ENCODE assay signal across 24 cellular contexts in the genomic region with DNA sequence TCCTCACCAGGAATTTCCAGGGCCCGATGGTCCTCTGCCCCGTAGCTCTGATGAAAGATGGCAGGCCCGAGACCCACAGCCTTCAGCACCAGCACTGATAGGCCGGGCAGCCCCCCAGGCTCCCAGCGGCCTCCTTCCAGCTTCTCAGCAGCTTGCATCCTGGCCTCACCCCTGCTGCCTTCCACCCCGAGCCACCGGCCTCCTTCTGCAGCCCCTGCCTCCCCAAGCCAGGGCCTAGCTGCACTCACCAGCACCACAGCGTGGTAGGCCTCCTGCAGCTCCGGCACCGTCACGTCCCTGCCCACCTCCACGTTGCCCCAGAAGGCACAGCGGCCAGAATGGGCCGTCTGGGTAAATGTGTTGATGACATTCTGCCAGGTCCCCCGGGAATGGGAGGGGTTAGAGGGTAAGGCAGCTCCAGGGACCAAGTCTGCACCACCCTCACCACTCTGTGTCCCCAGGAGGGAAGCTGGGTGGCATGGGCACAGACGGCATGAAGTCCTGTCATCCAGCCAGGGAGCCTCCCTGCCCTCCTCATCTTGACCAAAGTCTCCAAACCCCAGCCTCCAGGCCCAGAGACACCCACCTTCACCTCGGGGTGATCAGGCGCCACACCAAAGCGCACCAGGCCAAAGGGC. TPM values are rescaled to one million over a fixed set of nuclear protein-coding genes. Genes with fewer than 3 reads are reported as not detected.
DNase-seq lines count a peak whose midpoint lies in the region; ATAC-seq, FAIRE-seq and TF ChIP-seq lines count a peak whose summit lies in the region.
"Had no signal": no experiment of that assay in that cellular context is flagged by ENCODE, and none has a peak within 500 bp of the region (broad histone marks: within the 10 kb centered on the region; RNA-seq: fewer than 3 reads in every experiment).

No MANE protein-coding gene starts in this region.

- TF ChIP-seq EP300 in K562 (IDR thresholded peaks at IDR 0.05; ENCODE audit: low read length): no peak

- TF ChIP-seq CTCF in HEK293 (tag by site-specific recombination; IDR thresholded peaks at IDR 0.05) (no peak), OCI-LY3 (IDR thresholded peaks at IDR 0.05; ENCODE audit: low read depth, low read length) (no peak; the same call in 1 of the 2 replicates), K562 (IDR thresholded peaks at IDR 0.05 in 2 of 3, conservative IDR thresholded peaks at IDR 0.05 in 1 of 3; ENCODE audit: insufficient read depth in 2 of 3, low read depth in 1 of 3, low read length in 3 of 3) (no peak), MCF 10A (IDR thresholded peaks at IDR 0.05; ENCODE audit: unreplicated experiment) (no peak)

- BruUV-seq in K562 (replicated peaks; lab: Mats Ljungman, UMichigan) (no TSS peak), MCF 10A (replicated peaks; lab: Mats Ljungman, UMichigan) (no TSS peak)

- 83% methylated on average over 12 of the region's 19 CpGs for WGBS in K562 (ENCODE audit: insufficient coverage, low coverage, missing lambda C conversion rate)

- H3K27me3 ChIP-seq in OCI-LY3 (ENCODE audit: low read depth, low read length) (no peaks in the 10 kb centered on the region), K562 (ENCODE audit: control insufficient read depth in 2 of 2, insufficient read depth in 2 of 2, low read length in 2 of 2) (no peaks in the 10 kb centered on the region), H7 (ENCODE audit: control insufficient read depth, insufficient read depth, low read length) (peaks cover 10% of the 10 kb centered on the region)

- POLR2A ChIA-PET in HEK293 (lab: Yijun Ruan, JAX): interaction anchor here (0.6 to 1.7 kb wide), 4 partner anchors 14 to 128 kb away, joined by 3 to 6 read pairs (median 4); no protein-coding TSS in a partner anchor
- POLR2A ChIA-PET in K562 (lab: Yijun Ruan, JAX): interaction anchor here (0.9 to 1.8 kb wide), 5 partner anchors 10 to 94 kb away, joined by 3 to 8 read pairs (median 4); no protein-coding TSS in a partner anchor
- POLR2A ChIA-PET in MCF 10A (lab: Yijun Ruan, JAX): no interaction called here

- H4K20me1 ChIP-seq in OCI-LY3 (ENCODE audit: insufficient read depth, low read length): no peaks in the 10 kb centered on the region
- H4K20me1 ChIP-seq in K562 (replicated peaks; ENCODE audit: control insufficient read depth, insufficient read depth, low read length): no peaks in the 10 kb centered on the region

- H3K36me3 ChIP-seq in HEK293 (ENCODE audit: control insufficient read depth in 2 of 2, insufficient read depth in 1 of 2, low read length in 2 of 2) (peaks cover 0 to 76% of the 10 kb centered on the region in 2 experiments; a peak in 1 of 3 replicates), OCI-LY3 (replicated peaks; ENCODE audit: low read depth, low read length) (peaks cover 13% of the 10 kb centered on the region), K562 (ENCODE audit: control insufficient read depth, insufficient read depth, low read length) (peaks cover 58% of the 10 kb centered on the region; the same call in 2 of the 3 replicates), H7 (replicated peaks; ENCODE audit: control insufficient read depth, insufficient read depth, low read length) (peaks cover 4% of the 10 kb centered on the region)
- H3K36me3 ChIP-seq: BE2C had no signal

- no peaks in the 10 kb centered on the region for H3K27me3 Mint-ChIP-seq in MCF 10A (ENCODE audit: insufficient read depth, unreplicated experiment)

- H3K27ac ChIP-seq in HEK293 (ENCODE audit: extremely low read depth, low read depth, low read length) (no peak overlapping the region), OCI-LY3 (ENCODE audit: low read length) (peak overlapping the region; percentile 81), K562 (ENCODE audit: extremely low read depth, low read depth, low read length) (no peak overlapping the region)
- H3K27ac ChIP-seq: GM23248, KMS-11 had no signal

- no peak for TF ChIP-seq POLR2A in K562 (conservative IDR thresholded peaks at IDR 0.05)

- H3K9me3 ChIP-seq in HEK293 (ENCODE audit: control insufficient read depth, insufficient read depth, low read depth, low read length) (no peaks in the 10 kb centered on the region), OCI-LY3 (ENCODE audit: insufficient read depth, low read length) (no peaks in the 10 kb centered on the region), K562 (replicated peaks; ENCODE audit: control insufficient read depth, insufficient read depth, low read depth, low read length) (no peaks in the 10 kb centered on the region)
- H3K9me3 ChIP-seq: BE2C had no signal

- no peak for TF ChIP-seq RAD21 in K562 (CRISPR knock-in tag; conservative IDR thresholded peaks at IDR 0.05 in 1 of 2, IDR thresholded peaks at IDR 0.05 in 1 of 2)

- H3K9ac ChIP-seq in OCI-LY3 (ENCODE audit: low read length): peak overlapping the region; percentile 59; the same call in 1 of the 2 replicates
- peak overlapping the region in 1 of 2 experiments; percentile 65; a peak in 1 of 4 replicates for H3K9ac ChIP-seq in K562 (ENCODE audit: insufficient read depth in 1 of 2, low read depth in 2 of 2, low read length in 2 of 2)
- H3K9ac ChIP-seq: GM23248, KMS-11 had no signal

- CTCF ChIA-PET in HEK293 (lab: Yijun Ruan, JAX) (interaction anchor here (0.6 to 14.4 kb wide), 13 partner anchors 8 to 124 kb away, joined by 3 to 338 read pairs (median 4); partner anchors contain the start of genes FDXR and OTOP2), K562 (lab: Yijun Ruan, JAX; ENCODE audit: low intra/inter-chr PET ratio) (interaction anchor here (2.1 kb wide), 1 partner anchor 74 kb away, joined by 19 read pairs; no protein-coding TSS in a partner anchor), MCF 10A (lab: Yijun Ruan, JAX) (interaction anchor here (0.6 to 6.9 kb wide), 13 partner anchors 26 to 525 kb away, joined by 3 to 69 read pairs (median 3); partner anchors contain the start of genes FADS6, NAT9 and NHERF1)

- peaks cover 3% of the 10 kb centered on the region for H3K4me1 Mint-ChIP-seq in MCF 10A (ENCODE audit: insufficient read depth, unreplicated experiment)

- intact Hi-C loops in K562 (cut with micrococcal nuclease): loop anchor here (5.0 kb wide), 2 partner anchors 91 to 119 kb away; partner anchors contain the start of gene NHERF1
- intact Hi-C loops in MCF 10A (cut with micrococcal nuclease): loop anchor here (10.0 kb wide), 1 partner anchor 302 kb away; the partner anchor contains the start of gene CD300H

- H2AFZ ChIP-seq in OCI-LY3 (ENCODE audit: low read depth, low read length) (0 out of 2 replicates have a peak overlapping the region, but pooled peaks have one; percentile 31), K562 (ENCODE audit: low read depth, low read length) (no peak overlapping the region)
- H2AFZ ChIP-seq: GM23248 had no signal

- no peak overlapping the region for H3K27ac Mint-ChIP-seq in MCF 10A (ENCODE audit: low read depth, unreplicated experiment)
- H3K27ac Mint-ChIP-seq: CD14-positive monocyte; CD4-positive, alpha-beta memory T cell; HFFc6 had no signal

- H3K36me3 Mint-ChIP-seq in MCF 10A (ENCODE audit: insufficient read depth, unreplicated experiment): peaks cover 21% of the 10 kb centered on the region

- DNase-seq in K562 (ENCODE audit: extremely low read depth in 1 of 4, low spot score in 3 of 4): no peak
- DNase-seq in urothelium cell line (ENCODE audit: low spot score): no peak
- no peak for DNase-seq in MCF 10A (ENCODE audit: unreplicated experiment)
- no peak for DNase-seq in NCI-H1436 treated with DMSO at 0.1 percent for 48 hours (lab: John Stamatoyannopoulos, UW)
- no peak for DNase-seq in H7
- DNase-seq: ACHN; BE2C; CD4-positive, alpha-beta memory T cell; DMS53; DND-41; EL; GM23248; HCEC 1CT; HFFc6 had no signal

- H3K4me1 ChIP-seq in HEK293 (ENCODE audit: control insufficient read depth, insufficient read depth, low read length) (0 out of 2 replicates have a peak, but pooled peaks cover 2% of the 10 kb centered on the region), OCI-LY3 (ENCODE audit: low read length) (peaks cover 27% of the 10 kb centered on the region), K562 (replicated peaks in 1 of 2; ENCODE audit: control insufficient read depth in 2 of 2, insufficient read depth in 2 of 2, low read length in 2 of 2) (peaks cover 43 to 75% of the 10 kb centered on the region in 2 experiments)

- no peak for ATAC-seq in K562

- no peak overlapping the region for H3K4me3 ChIP-seq in HEK293 (ENCODE audit: low read depth, low read length)
- peak overlapping the region; percentile 62 for H3K4me3 ChIP-seq in OCI-LY3 (ENCODE audit: low read length)
- H3K4me3 ChIP-seq in K562: no peak overlapping the region
- H3K4me3 ChIP-seq in H7 (ENCODE audit: insufficient read depth, low read depth, low read length): no peak overlapping the region
- H3K4me3 ChIP-seq: GM12878, GM23248 had no signal

- H3K9me1 ChIP-seq in K562 (ENCODE audit: control insufficient read depth, insufficient read depth, low read length): no peaks in the 10 kb centered on the region

- no peak overlapping the region for H3K4me3 Mint-ChIP-seq in MCF 10A (ENCODE audit: unreplicated experiment)
- H3K4me3 Mint-ChIP-seq: CD14-positive monocyte; CD4-positive, alpha-beta memory T cell; HFFc6 had no signal

- no peaks in the 10 kb centered on the region for H3K9me3 Mint-ChIP-seq in MCF 10A (ENCODE audit: unreplicated experiment)
- H3K9me3 Mint-ChIP-seq: CD4-positive, alpha-beta memory T cell; HFFc6 had no signal

- no peaks in the 10 kb centered on the region for H3K79me2 ChIP-seq in OCI-LY3 (ENCODE audit: low read length)
- H3K79me2 ChIP-seq in K562 (ENCODE audit: control insufficient read depth, insufficient read depth, low read length): peaks cover 12% of the 10 kb centered on the region; the same call in 2 of the 3 replicates

- no peak for FAIRE-seq in K562 (lab: Jason Lieb, UNC)
- FAIRE-seq in urothelium cell line (lab: Jason Lieb, UNC): peak; percentile 77
- FAIRE-seq: A204.1, GM12878, GM19239 had no signal

- in situ Hi-C loops in K562 (cut with MboI): no loop called here

- peak overlapping the region; percentile 74 for H3K4me2 ChIP-seq in OCI-LY3 (ENCODE audit: low read length)
- no peak overlapping the region for H3K4me2 ChIP-seq in K562 (ENCODE audit: insufficient read depth, low read length)
- H3K4me2 ChIP-seq: KMS-11 had no signal

RNA-seq across cellular contexts. Expression of gene FDXR, which starts 6.5 kb away (rescaled TPM):
- total RNA-seq in K562 (2011; cell fraction: chromatin; rRNA removed; ENCODE audit: low replicate concordance): 26.1 and 46.4 TPM in 2 replicates
- 39.0 and 42.5 TPM in 2 replicates for total RNA-seq in K562 (2011; cell fraction: nucleolus; rRNA removed)
- 25.0 and 34.7 TPM in 2 replicates for total RNA-seq in K562 (2011; cell fraction: nucleoplasm; rRNA removed)
- 62.2 and 76.4 TPM in 2 replicates for total RNA-seq in K562 (2014; rRNA removed)
- 8.7 and 14.3 TPM in 2 replicates for total RNA-seq in K562 (2014; rRNA removed; fragmentation: Illumina TruSeq; extraction: Trizol)
- 40.6 and 46.1 TPM in 2 replicates for total RNA-seq in K562 (2015; rRNA removed; fragmentation: Illumina TruSeq; extraction: Trizol)
- total RNA-seq in K562 (2021): 68.7 and 70.7 TPM in 2 replicates
- 25.4 and 30.9 TPM in 2 replicates for polyA plus RNA-seq in K562 (2011; rRNA removed)
- 27.8 and 83.2 TPM in 2 replicates for polyA plus RNA-seq in K562 (2011; cell fraction: cytosol; rRNA removed)
- 47.6 and 91.7 TPM in 2 replicates for polyA plus RNA-seq in K562 (2011; cell fraction: nucleus; rRNA removed)
- polyA plus RNA-seq in K562 (2012): 64.0 and 126 TPM in 2 replicates
- 13.6 and 40.4 TPM in 2 replicates for polyA plus RNA-seq in K562 (2014; fragmentation: Illumina TruSeq; extraction: Trizol)
- 1 to 10 TPM in 1 of 2 experiments, under 1 TPM in 1; 0.89 to 2.8 TPM for polyA plus RNA-seq in K562 (2014; fragmentation: Nextera tagmentation; extraction: Ambion mirVana)
- 58.6 and 62.9 TPM in 2 replicates for polyA plus RNA-seq in K562 (2014; rRNA removed)
- 5.2 and 10.6 TPM in 2 replicates for polyA minus RNA-seq in K562 (2011; rRNA and poly(A)+ RNA removed)
- 20.5 and 30.2 TPM in 2 replicates for polyA minus RNA-seq in K562 (2011; cell fraction: cytosol; rRNA and poly(A)+ RNA removed)
- polyA minus RNA-seq in K562 (2011; cell fraction: nucleus; rRNA and poly(A)+ RNA removed): 22.8 and 27.3 TPM in 2 replicates
- 25.0 and 29.7 TPM in 2 replicates for total RNA-seq in MCF 10A (2022)
- total RNA-seq in H7 (2014; rRNA removed; shearing (Covaris generic)): 4.9 and 9.7 TPM in 2 replicates

RNA-seq across cellular contexts. Expression of gene GRIN2C, which starts 6.6 kb away (rescaled TPM):
- total RNA-seq in K562 (2011; cell fraction: chromatin; rRNA removed; ENCODE audit: low replicate concordance): 1.3 and 4.1 TPM in 2 replicates
- 0.66 and 1.7 TPM in 2 replicates for total RNA-seq in K562 (2011; cell fraction: nucleolus; rRNA removed)
- total RNA-seq in K562 (2011; cell fraction: nucleoplasm; rRNA removed): 1.2 and 1.5 TPM in 2 replicates
- total RNA-seq in K562 (2014; rRNA removed) (under 0.01 and 0.16 TPM in 2 replicates), K562 (2014; rRNA removed; fragmentation: Illumina TruSeq; extraction: Trizol) (0.03 and 0.04 TPM in 2 replicates), K562 (2015; rRNA removed; fragmentation: Illumina TruSeq; extraction: Trizol) (0.07 and 0.08 TPM in 2 replicates), K562 (2021) (0.33 and 0.40 TPM in 2 replicates), MCF 10A (2022) (0.12 and 0.28 TPM in 2 replicates)
- polyA plus RNA-seq in K562 (2011; rRNA removed) (0.08 and 0.10 TPM in 2 replicates), K562 (2014; fragmentation: Illumina TruSeq; extraction: Trizol) (0.10 TPM in 1 of 2 replicates, not detected in the other), K562 (2014; fragmentation: Nextera tagmentation; extraction: Ambion mirVana) (not detected), K562 (2014; rRNA removed) (0.08 and 0.20 TPM in 2 replicates)
- polyA plus RNA-seq in K562 (2011; cell fraction: cytosol; rRNA removed): 0.04 and 0.06 TPM in 2 replicates
- 0.29 and 0.68 TPM in 2 replicates for polyA plus RNA-seq in K562 (2011; cell fraction: nucleus; rRNA removed)
- 0.16 and 0.66 TPM in 2 replicates for polyA plus RNA-seq in K562 (2012)
- 0.06 TPM in 1 of 2 replicates, not detected in the other for polyA minus RNA-seq in K562 (2011; rRNA and poly(A)+ RNA removed)
- polyA minus RNA-seq in K562 (2011; cell fraction: cytosol; rRNA and poly(A)+ RNA removed): not detected in 2 replicates
- 0.11 and 0.27 TPM in 2 replicates for polyA minus RNA-seq in K562 (2011; cell fraction: nucleus; rRNA and poly(A)+ RNA removed)
- total RNA-seq in H7 (2014; rRNA removed; shearing (Covaris generic)): not detected in 2 replicates
- total RNA-seq: Calu3, GM23248 had no signal
- polyA plus RNA-seq: CD14-positive monocyte; CD4-positive, alpha-beta memory T cell; GM23248 had no signal

RNA-seq across cellular contexts. Expression of gene FADS6, which starts 27.1 kb away (rescaled TPM):
- total RNA-seq in K562 (2011; cell fraction: chromatin; rRNA removed; ENCODE audit: low replicate concordance): not detected in 2 replicates
- total RNA-seq in K562 (2011; cell fraction: nucleolus; rRNA removed): 0.26 TPM in 1 of 2 replicates, not detected in the other
- total RNA-seq in K562 (2011; cell fraction: nucleoplasm; rRNA removed): 0.29 TPM in 1 of 2 replicates, not detected in the other
- total RNA-seq in K562 (2014; rRNA removed) (not detected in 2 replicates), K562 (2014; rRNA removed; fragmentation: Illumina TruSeq; extraction: Trizol) (not detected in 2 replicates), K562 (2015; rRNA removed; fragmentation: Illumina TruSeq; extraction: Trizol) (0.22 TPM in 1 of 2 replicates, not detected in the other), K562 (2021) (not detected in 2 replicates), MCF 10A (2022) (not detected in 2 replicates)
- polyA plus RNA-seq in K562 (2011; rRNA removed) (0.12 and 0.18 TPM in 2 replicates), K562 (2014; fragmentation: Illumina TruSeq; extraction: Trizol) (not detected in 2 replicates), K562 (2014; fragmentation: Nextera tagmentation; extraction: Ambion mirVana) (not detected), K562 (2014; rRNA removed) (not detected in 2 replicates)
- polyA plus RNA-seq in K562 (2011; cell fraction: cytosol; rRNA removed): 0.13 and 0.36 TPM in 2 replicates
- polyA plus RNA-seq in K562 (2011; cell fraction: nucleus; rRNA removed): 0.07 and 0.44 TPM in 2 replicates
- polyA plus RNA-seq in K562 (2012): 0.08 and 0.22 TPM in 2 replicates
- not detected in 2 replicates for polyA minus RNA-seq in K562 (2011; rRNA and poly(A)+ RNA removed)
- 0.38 TPM in 1 of 2 replicates, not detected in the other for polyA minus RNA-seq in K562 (2011; cell fraction: cytosol; rRNA and poly(A)+ RNA removed)
- polyA minus RNA-seq in K562 (2011; cell fraction: nucleus; rRNA and poly(A)+ RNA removed): not detected in 2 replicates
- total RNA-seq in H7 (2014; rRNA removed; shearing (Covaris generic)): 0.52 TPM in 1 of 2 replicates, not detected in the other
- total RNA-seq: Calu3; CD4-positive, alpha-beta memory T cell; G401; GM12878; GM23248; H4; HFFc6 had no signal
- polyA plus RNA-seq: CD14-positive monocyte; CD4-positive, alpha-beta memory T cell; GM12878; GM23248 had no signal

RNA-seq across cellular contexts. Expression of gene USH1G, which starts 56.7 kb away (rescaled TPM):
- total RNA-seq in K562 (2011; cell fraction: chromatin; rRNA removed; ENCODE audit: low replicate concordance): 2.8 and 9.8 TPM in 2 replicates
- total RNA-seq in K562 (2011; cell fraction: nucleolus; rRNA removed): 7.1 and 8.3 TPM in 2 replicates
- 4.5 and 5.5 TPM in 2 replicates for total RNA-seq in K562 (2011; cell fraction: nucleoplasm; rRNA removed)
- total RNA-seq in K562 (2014; rRNA removed): 0.64 and 1.2 TPM in 2 replicates
- 0.16 and 0.22 TPM in 2 replicates for total RNA-seq in K562 (2014; rRNA removed; fragmentation: Illumina TruSeq; extraction: Trizol)
- total RNA-seq in K562 (2015; rRNA removed; fragmentation: Illumina TruSeq; extraction: Trizol): 0.43 and 0.53 TPM in 2 replicates
- total RNA-seq in K562 (2021): 1.00 and 1.4 TPM in 2 replicates
- polyA plus RNA-seq in K562 (2011; rRNA removed): 0.57 and 0.77 TPM in 2 replicates
- polyA plus RNA-seq in K562 (2011; cell fraction: cytosol; rRNA removed): 0.65 and 1.9 TPM in 2 replicates
- 1.2 and 2.7 TPM in 2 replicates for polyA plus RNA-seq in K562 (2011; cell fraction: nucleus; rRNA removed)
- 1.5 and 2.1 TPM in 2 replicates for polyA plus RNA-seq in K562 (2012)
- polyA plus RNA-seq in K562 (2014; fragmentation: Illumina TruSeq; extraction: Trizol): 0.42 and 0.71 TPM in 2 replicates
- polyA plus RNA-seq in K562 (2014; fragmentation: Nextera tagmentation; extraction: Ambion mirVana): not detected
- polyA plus RNA-seq in K562 (2014; rRNA removed): 0.57 and 0.69 TPM in 2 replicates
- 4.8 and 11.0 TPM in 2 replicates for polyA minus RNA-seq in K562 (2011; rRNA and poly(A)+ RNA removed)
- 0.82 and 1.6 TPM in 2 replicates for polyA minus RNA-seq in K562 (2011; cell fraction: cytosol; rRNA and poly(A)+ RNA removed)
- polyA minus RNA-seq in K562 (2011; cell fraction: nucleus; rRNA and poly(A)+ RNA removed): 4.0 and 5.0 TPM in 2 replicates
- total RNA-seq in MCF 10A (2022): not detected in 2 replicates
- 0.59 and 1.3 TPM in 2 replicates for total RNA-seq in H7 (2014; rRNA removed; shearing (Covaris generic))
- total RNA-seq: Calu3; CD4-positive, alpha-beta memory T cell; GM23248; HFFc6 had no signal
- polyA plus RNA-seq: CD14-positive monocyte; CD4-positive, alpha-beta memory T cell; GM23248 had no signal

RNA-seq across cellular contexts. Expression of gene OTOP2, which starts 57.8 kb away (rescaled TPM):
- 0.40 and 0.51 TPM in 2 replicates for total RNA-seq in K562 (2011; cell fraction: chromatin; rRNA removed; ENCODE audit: low replicate concordance)
- 0.17 and 0.26 TPM in 2 replicates for total RNA-seq in K562 (2011; cell fraction: nucleolus; rRNA removed)
- 0.46 TPM in 1 of 2 replicates, not detected in the other for total RNA-seq in K562 (2011; cell fraction: nucleoplasm; rRNA removed)
- total RNA-seq in K562 (2014; rRNA removed): not detected in 2 replicates
- 0.11 TPM in 1 of 2 replicates, not detected in the other for total RNA-seq in K562 (2014; rRNA removed; fragmentation: Illumina TruSeq; extraction: Trizol)
- 0.19 and 0.36 TPM in 2 replicates for total RNA-seq in K562 (2015; rRNA removed; fragmentation: Illumina TruSeq; extraction: Trizol)
- 0.18 and 0.27 TPM in 2 replicates for total RNA-seq in K562 (2021)
- 0.28 and 0.31 TPM in 2 replicates for polyA plus RNA-seq in K562 (2011; rRNA removed)
- polyA plus RNA-seq in K562 (2011; cell fraction: cytosol; rRNA removed): 0.28 and 0.42 TPM in 2 replicates
- polyA plus RNA-seq in K562 (2011; cell fraction: nucleus; rRNA removed): 1.1 and 1.2 TPM in 2 replicates
- 0.35 and 0.68 TPM in 2 replicates for polyA plus RNA-seq in K562 (2012)
- polyA plus RNA-seq in K562 (2014; fragmentation: Illumina TruSeq; extraction: Trizol): 0.25 TPM in 1 of 2 replicates, not detected in the other
- polyA plus RNA-seq in K562 (2014; fragmentation: Nextera tagmentation; extraction: Ambion mirVana): under 1 TPM; 0.04 to 0.06 TPM
- 0.08 and 0.09 TPM in 2 replicates for polyA plus RNA-seq in K562 (2014; rRNA removed)
- polyA minus RNA-seq in K562 (2011; rRNA and poly(A)+ RNA removed): 0.09 TPM in 1 of 2 replicates, not detected in the other
- not detected in 2 replicates for polyA minus RNA-seq in K562 (2011; cell fraction: cytosol; rRNA and poly(A)+ RNA removed)
- polyA minus RNA-seq in K562 (2011; cell fraction: nucleus; rRNA and poly(A)+ RNA removed): 0.27 and 0.33 TPM in 2 replicates
- not detected in 2 replicates for total RNA-seq in MCF 10A (2022)
- not detected in 2 replicates for total RNA-seq in H7 (2014; rRNA removed; shearing (Covaris generic))
- total RNA-seq: Calu3; CD4-positive, alpha-beta memory T cell; G401; GM12878; GM23248; H4; HFFc6 had no signal
- polyA plus RNA-seq: CD14-positive monocyte; CD4-positive, alpha-beta memory T cell; GM12878; GM23248 had no signal
